ENCODE assay signal across 8 cellular contexts in the genomic region with DNA sequence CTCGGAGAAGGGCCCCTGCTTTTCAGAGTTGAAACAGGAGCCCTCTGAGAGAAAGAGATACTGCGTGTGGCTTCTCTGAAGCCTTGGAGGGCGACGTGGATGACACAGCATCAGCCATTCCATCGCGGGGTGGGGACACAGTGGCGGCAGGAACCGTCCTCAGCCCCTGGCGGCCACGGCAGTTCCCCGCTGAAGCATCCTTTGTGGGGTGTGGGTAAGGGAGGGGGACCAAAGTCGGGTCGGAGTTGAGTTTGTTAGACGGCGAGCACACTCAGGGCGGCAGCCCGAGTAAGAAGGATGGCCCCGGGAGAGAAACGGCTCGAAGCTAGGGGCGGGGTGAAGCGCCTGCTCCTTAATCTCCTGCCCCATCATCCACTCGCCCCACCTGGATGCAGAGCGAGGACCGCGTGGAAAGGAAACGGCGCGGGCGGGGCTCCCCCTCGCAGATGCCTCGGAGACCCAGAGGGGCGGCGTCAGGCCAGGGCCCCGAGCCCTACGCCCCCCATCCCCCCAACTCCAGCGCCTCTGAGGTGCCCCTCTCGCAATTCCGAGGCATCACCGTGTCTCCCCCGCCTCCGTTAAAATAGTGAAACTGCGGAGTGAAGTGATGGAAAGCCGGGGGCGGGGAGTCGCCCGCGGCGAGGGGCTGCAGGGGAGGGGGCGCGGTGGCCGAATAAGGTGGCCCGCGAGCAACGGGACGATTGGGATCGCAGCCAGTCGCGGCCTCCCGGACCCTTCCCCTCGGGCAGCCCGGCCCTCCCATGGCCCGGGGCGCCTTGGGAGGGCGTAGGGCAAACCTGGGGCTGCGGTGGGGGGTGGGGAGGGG. TPM values are rescaled to one million over a fixed set of nuclear protein-coding genes. Genes with fewer than 3 reads are reported as not detected.
A peak's percentile ranks its signal among the peaks of the same experiment; 100 is the strongest.
DNase-seq lines count a peak whose midpoint lies in the region; ATAC-seq and TF ChIP-seq lines count a peak whose summit lies in the region.

No MANE protein-coding gene starts in this region.

- H3K27me3 ChIP-seq in BLaER1 treated with 17β-estradiol and CSF1 and Interleukin-3, amounts not matched to agents 10 nM and 100 nM: no peaks in the 10 kb centered on the region

- H3K27ac ChIP-seq in BLaER1 treated with 17β-estradiol and CSF1 and Interleukin-3, amounts not matched to agents 10 nM and 100 nM: peak overlapping the region; percentile 86 to 98 (median 94)

- H3K4me3 Mint-ChIP-seq in activated B cell treated with CpG ODN at 0.5 μM for 24 hours: peak overlapping the region; percentile 93
- H3K4me3 Mint-ChIP-seq in chondrocyte (ENCODE audit: unreplicated experiment): peak overlapping the region; percentile 58

- H3K4me2 ChIP-seq in BLaER1 treated with 17β-estradiol and CSF1 and Interleukin-3, amounts not matched to agents 10 nM and 100 nM: peak overlapping the region; percentile 74 to 94 (median 89)

- H3K36me3 Mint-ChIP-seq in activated B cell treated with CpG ODN at 0.5 μM for 24 hours (ENCODE audit: low read depth): peaks cover 16% of the 10 kb centered on the region
- no peaks in the 10 kb centered on the region for H3K36me3 Mint-ChIP-seq in chondrocyte (ENCODE audit: low read depth)

- H3K4me1 Mint-ChIP-seq in activated B cell treated with CpG ODN at 0.5 μM for 24 hours (peaks cover 31% of the 10 kb centered on the region), chondrocyte (ENCODE audit: low read depth) (peaks cover 26% of the 10 kb centered on the region)

- H3K36me3 ChIP-seq in BLaER1 treated with 17β-estradiol and CSF1 and Interleukin-3, amounts not matched to agents 10 nM and 100 nM: no peaks in the 10 kb centered on the region; a peak in 2 of 22 replicates

- peak overlapping the region; percentile 94 for H3K27ac Mint-ChIP-seq in activated B cell treated with CpG ODN at 0.5 μM for 24 hours
- peak overlapping the region; percentile 58 for H3K27ac Mint-ChIP-seq in chondrocyte (ENCODE audit: unreplicated experiment)

- H3K9me3 ChIP-seq in BLaER1 treated with 17β-estradiol and CSF1 and Interleukin-3, amounts not matched to agents 10 nM and 100 nM (replicated peaks in 1 of 11): no peaks in the 10 kb centered on the region

- H4K20me1 ChIP-seq in BLaER1 treated with 17β-estradiol and CSF1 and Interleukin-3, amounts not matched to agents 10 nM and 100 nM: peaks cover 25 to 28% (median 27%) of the 10 kb centered on the region in 11 experiments

- H3K27me3 Mint-ChIP-seq in activated B cell treated with CpG ODN at 0.5 μM for 24 hours (no peaks in the 10 kb centered on the region), chondrocyte (ENCODE audit: low read depth) (no peaks in the 10 kb centered on the region)

- CTCF ChIA-PET in activated B cell treated with CpG ODN at 0.5 μM for 24 hours (lab: Charles Lee): interaction anchor here (0.6 to 1.9 kb wide), 5 partner anchors 20 to 348 kb away, joined by 3 to 7 read pairs (median 4); no protein-coding TSS in a partner anchor

- H3K4me3 ChIP-seq in BLaER1 treated with 17β-estradiol and CSF1 and Interleukin-3, amounts not matched to agents 10 nM and 100 nM: peak overlapping the region; percentile 85 to 98 (median 93)

- H3K9me3 Mint-ChIP-seq in activated B cell treated with CpG ODN at 0.5 μM for 24 hours (no peaks in the 10 kb centered on the region), chondrocyte (ENCODE audit: low read depth) (no peaks in the 10 kb centered on the region)

- ATAC-seq in GM19372 (IDR thresholded peaks at IDR 0.05; ENCODE audit: low read depth, unreplicated experiment): peak; percentile 23
- peak; percentile 22 for ATAC-seq in HG03565 (IDR thresholded peaks at IDR 0.05; ENCODE audit: unreplicated experiment)
- ATAC-seq in activated B cell treated with CpG ODN at 0.5 μM for 24 hours (ENCODE audit: low read depth): peak; percentile 51

- peaks cover 25 to 37% (median 36%) of the 10 kb centered on the region in 10 experiments for H3K4me1 ChIP-seq in BLaER1 treated with 17β-estradiol and CSF1 and Interleukin-3, amounts not matched to agents 10 nM and 100 nM

- POLR2A ChIA-PET in activated B cell treated with CpG ODN at 0.5 μM for 24 hours (lab: Charles Lee): interaction anchor here (1.1 to 4.9 kb wide), 8 partner anchors 10 to 55 kb away, joined by 4 to 27 read pairs (median 14); no protein-coding TSS in a partner anchor

- intact Hi-C loops in activated B cell treated with CpG ODN at 0.5 μM for 24 hours (cut with micrococcal nuclease): loop anchor here (1.0 to 2.0 kb wide), 10 partner anchors 17 to 518 kb away; a partner anchor contains a TSS

- DNase-seq in activated B cell treated with CpG ODN at 0.5 μM for 24 hours (peak; percentile 59), chondrocyte (ENCODE audit: low spot score) (no peak), lung microvascular endothelial cell (ENCODE audit: low read depth in 2 of 2) (peak; percentile 12 to 29), G401 (ENCODE audit: low spot score) (no peak)
- DNase-seq in stimulated activated CD8-positive, alpha-beta memory T cell treated with anti-CD3 and anti-CD28 coated beads, Interleukin-4, amount 100 ng/mL, for 24 hours (ENCODE audit: low read depth): peak; percentile 66

- TF ChIP-seq CTCF in activated B cell treated with CpG ODN at 0.5 μM for 24 hours (IDR thresholded peaks at IDR 0.05) (no peak), chondrocyte (IDR thresholded peaks at IDR 0.05) (peak; percentile 17)

- peak overlapping the region; percentile 91 to 96 (median 94) for H3K9ac ChIP-seq in BLaER1 treated with 17β-estradiol and CSF1 and Interleukin-3, amounts not matched to agents 10 nM and 100 nM

- in situ Hi-C loops in G401 (cut with HindIII; ENCODE audit: low sequenced_read_pairs): no loop called here

RNA-seq across cellular contexts. Expression of a gene that starts 0.8 kb away (rescaled TPM):
- total RNA-seq in activated B cell treated with CpG ODN at 0.5 μM for 24 hours (62.2 and 67.7 TPM in 2 replicates), chondrocyte (25.7 to 29.5 TPM (median 28.4 TPM) in 3 replicates), lung microvascular endothelial cell (10.2 and 17.5 TPM in 2 replicates)
- total RNA-seq in G401 (2014; rRNA removed; shearing (Covaris generic)): 8.5 and 10.1 TPM in 2 replicates

Comparison
In these comparisons a context has a peak if more than half of its experiments do, and no peak if none do; other contexts are left out.
1. DNase-seq: peak in activated B cell treated with CpG ODN at 0.5 μM for 24 hours (single experiment), lung microvascular endothelial cell (2 of 2) and stimulated activated CD8-positive, alpha-beta memory T cell treated with anti-CD3 and anti-CD28 coated beads, Interleukin-4, amount 100 ng/mL, for 24 hours (single experiment); none in chondrocyte (single experiment) and G401 (single experiment).
2. Peak in every context shown above with its lines, with median percentiles within 50 percentile points of each other: ATAC-seq.